ENCODE assay signal across 26 cellular contexts in genomic region chr7:4000934-4001333, GRCh38.
"Had no signal": no experiment of that assay in that cellular context is flagged by ENCODE, and none has a peak within 500 bp of the region (broad histone marks: within the 10 kb centered on the region; RNA-seq: fewer than 3 reads in every experiment).

No MANE protein-coding gene starts in this region.

- H3K27me3 Mint-ChIP-seq: dendritic cell treated with granulocyte-macrophage colony-stimulating factor and Interleukin-4, amounts not matched to agents 40 ng/mL and 50 ng/mL, for 4 days; stimulated activated naive CD8-positive, alpha-beta T cell treated with anti-CD3 and anti-CD28 coated beads, Interleukin-15, amount 100 ng/mL, for 72 hours had no signal

- H3K9me3 ChIP-seq: colonic mucosa, esophagus squamous epithelium, heart right ventricle, left lung, prostate gland, right atrium auricular region, suprapubic skin, transverse colon had no signal

- H3K27ac Mint-ChIP-seq: dendritic cell treated with granulocyte-macrophage colony-stimulating factor and Interleukin-4, amounts not matched to agents 40 ng/mL and 50 ng/mL, for 4 days had no signal

- H3K27me3 ChIP-seq: colonic mucosa, left lung, right atrium auricular region, suprapubic skin, transverse colon had no signal

- H3K36me3 ChIP-seq: colonic mucosa, esophagus squamous epithelium, heart right ventricle, left lung, prostate gland, right atrium auricular region, suprapubic skin, transverse colon had no signal

- H3K4me1 ChIP-seq: colonic mucosa, heart right ventricle, left lung, prostate gland, right atrium auricular region, suprapubic skin, transverse colon had no signal

- H3K4me3 Mint-ChIP-seq: dendritic cell treated with granulocyte-macrophage colony-stimulating factor and Interleukin-4, amounts not matched to agents 40 ng/mL and 50 ng/mL, for 4 days; naive thymus-derived CD8-positive, alpha-beta T cell; neural crest cell; stimulated activated naive CD8-positive, alpha-beta T cell treated with anti-CD3 and anti-CD28 coated beads, Interleukin-15, amount 100 ng/mL, for 72 hours had no signal

- H3K4me3 ChIP-seq: colonic mucosa, esophagus squamous epithelium, heart right ventricle, left lung, prostate gland, right atrium auricular region, smooth muscle cell, suprapubic skin, transverse colon had no signal

- H3K4me1 Mint-ChIP-seq: naive thymus-derived CD8-positive, alpha-beta T cell; stimulated activated naive CD8-positive, alpha-beta T cell treated with anti-CD3 and anti-CD28 coated beads, Interleukin-15, amount 100 ng/mL, for 72 hours had no signal

- ATAC-seq: heart right ventricle; left cardiac atrium; left lung; naive thymus-derived CD8-positive, alpha-beta T cell; sciatic nerve; stimulated activated naive CD8-positive, alpha-beta T cell treated with anti-CD3 and anti-CD28 coated beads, Interleukin-15, amount 100 ng/mL, for 72 hours had no signal

- H3K27ac ChIP-seq: colonic mucosa, esophagus squamous epithelium, heart right ventricle, left lung, prostate gland, right atrium auricular region, suprapubic skin, transverse colon had no signal

- H3K9me3 Mint-ChIP-seq: dendritic cell treated with granulocyte-macrophage colony-stimulating factor and Interleukin-4, amounts not matched to agents 40 ng/mL and 50 ng/mL, for 4 days; naive thymus-derived CD8-positive, alpha-beta T cell; neural crest cell; stimulated activated naive CD8-positive, alpha-beta T cell treated with anti-CD3 and anti-CD28 coated beads, Interleukin-15, amount 100 ng/mL, for 72 hours had no signal

- DNase-seq: colonic mucosa; effector memory CD4-positive, alpha-beta T cell; erythroblast; esophagus squamous epithelium; foreskin melanocyte; glutamatergic neuron; heart right ventricle; hippocampal formation; left cardiac atrium; left lung; mesendoderm; naive thymus-derived CD8-positive, alpha-beta T cell; stimulated activated CD4-positive, alpha-beta T cell treated with anti-CD3 and anti-CD28 coated beads, Interleukin-12 subunit alpha, Interleukin-12 subunit beta, amount 100 ng/mL, for 4 hours; stimulated activated CD4-positive, alpha-beta T cell treated with anti-CD3 and anti-CD28 coated beads, Interleukin-1b, Interleukin-23, amount 100 ng/mL, for 48 hours; stimulated activated CD4-positive, alpha-beta T cell treated with anti-CD3 and anti-CD28 coated beads, Interleukin-4, amount 100 ng/mL, for 1 hour; stimulated activated CD8-positive, alpha-beta memory T cell treated with anti-CD3 and anti-CD28 coated beads, Interleukin-4, amount 100 ng/mL, for 48 hours; stimulated activated naive CD4-positive, alpha-beta T cell; stimulated activated naive CD8-positive, alpha-beta T cell treated with anti-CD3 and anti-CD28 coated beads, Interleukin-15, amount 100 ng/mL, for 72 hours; transverse colon had no signal

- H3K36me3 Mint-ChIP-seq: naive thymus-derived CD8-positive, alpha-beta T cell had no signal
